In the genomic region with DNA sequence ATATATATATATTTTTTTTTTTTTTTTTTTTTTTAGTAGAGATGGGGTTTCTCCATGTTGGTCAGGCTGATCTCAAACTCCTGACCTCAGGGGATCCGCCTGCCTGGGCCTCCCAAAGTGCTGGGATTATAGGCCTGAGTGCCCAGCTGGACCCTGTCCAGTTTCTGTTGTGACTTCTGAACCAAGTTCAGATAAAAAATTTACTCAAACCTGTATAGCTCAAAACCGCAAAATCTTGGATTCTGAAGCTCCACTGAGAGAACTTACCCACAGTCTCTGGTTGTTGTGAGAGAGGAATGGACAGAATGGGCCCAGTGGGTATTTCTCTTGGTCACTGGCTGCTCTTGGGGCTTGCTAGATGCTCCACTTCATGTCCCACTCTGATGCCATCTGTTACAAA, we compare ENCODE assay signal across 24 cellular contexts.
DNase-seq lines count a peak whose midpoint lies in the region; ATAC-seq and TF ChIP-seq lines count a peak whose summit lies in the region.
"Had no signal": no experiment of that assay in that cellular context is flagged by ENCODE, and none has a peak within 500 bp of the region (broad histone marks: within the 10 kb centered on the region; RNA-seq: fewer than 3 reads in every experiment).

No MANE protein-coding gene starts in this region.

- BruUV-seq in Caco-2 (replicated peaks; lab: Mats Ljungman, UMichigan), result no TSS peak

- H3K9me3 Mint-ChIP-seq in Caco-2 (ENCODE audit: unreplicated experiment) (no peaks in the 10 kb centered on the region), mesothelial cell of epicardium (peaks cover 3% of the 10 kb centered on the region)
- no peaks in the 10 kb centered on the region for H3K9me3 Mint-ChIP-seq in activated T-cell treated with anti-CD3 and anti-CD28 coated beads, Interleukin-2, amount 50 U/mL, for 24 hours
- H3K9me3 Mint-ChIP-seq: HFFc6, IgD-negative memory B cell had no signal

- H3K4me1 Mint-ChIP-seq in Caco-2 (ENCODE audit: low read depth, unreplicated experiment) (peaks cover 18% of the 10 kb centered on the region), mesothelial cell of epicardium (peaks cover 45% of the 10 kb centered on the region)
- H3K4me1 Mint-ChIP-seq in activated T-cell treated with anti-CD3 and anti-CD28 coated beads, Interleukin-2, amount 50 U/mL, for 24 hours (ENCODE audit: low read depth), result peaks cover 10% of the 10 kb centered on the region
- H3K4me1 Mint-ChIP-seq: IgD-negative memory B cell had no signal

- H3K9me3 ChIP-seq in Caco-2 (no peaks in the 10 kb centered on the region), ectodermal cell (ENCODE audit: control insufficient read depth, low read length) (no peaks in the 10 kb centered on the region)
- H3K9me3 ChIP-seq: HAP-1 had no signal

- 96 to 97% methylated on average over 2 of the region's 2 CpGs for WGBS in ectodermal cell, 2 experiments

- no peaks in the 10 kb centered on the region for H3K27me3 ChIP-seq in Caco-2 (replicated peaks; ENCODE audit: control insufficient read depth, insufficient read depth, low read length)
- H3K27me3 ChIP-seq in ectodermal cell (ENCODE audit: control insufficient read depth, insufficient read depth, low read length, poor library complexity, severe bottlenecking), result no peaks in the 10 kb centered on the region
- H3K27me3 ChIP-seq: BLaER1 treated with 17β-estradiol and CSF1 and Interleukin-3, amounts not matched to agents 10 nM and 100 nM had no signal

- ATAC-seq in HG02981 (IDR thresholded peaks at IDR 0.05; ENCODE audit: unreplicated experiment) (no peak), GM18517 (IDR thresholded peaks at IDR 0.05; ENCODE audit: unreplicated experiment) (no peak)
- ATAC-seq: Panc1 had no signal

- H3K27me3 Mint-ChIP-seq in Caco-2 (ENCODE audit: insufficient read depth, unreplicated experiment) (no peaks in the 10 kb centered on the region), mesothelial cell of epicardium (ENCODE audit: low read depth) (no peaks in the 10 kb centered on the region)
- H3K27me3 Mint-ChIP-seq in activated T-cell treated with anti-CD3 and anti-CD28 coated beads, Interleukin-2, amount 50 U/mL, for 24 hours, result no peaks in the 10 kb centered on the region
- H3K27me3 Mint-ChIP-seq: CD4-positive, alpha-beta memory T cell; IgD-negative memory B cell had no signal

- H3K4me3 Mint-ChIP-seq in Caco-2 (ENCODE audit: unreplicated experiment) (no peak overlapping the region), mesothelial cell of epicardium (no peak overlapping the region)
- no peak overlapping the region for H3K4me3 Mint-ChIP-seq in activated T-cell treated with anti-CD3 and anti-CD28 coated beads, Interleukin-2, amount 50 U/mL, for 24 hours
- H3K4me3 Mint-ChIP-seq: CD4-positive, alpha-beta memory T cell; HFFc6; IgD-negative memory B cell had no signal

- no peaks in the 10 kb centered on the region for H3K36me3 ChIP-seq in Caco-2 (ENCODE audit: control insufficient read depth, insufficient read depth, low read length)
- no peaks in the 10 kb centered on the region for H3K36me3 ChIP-seq in ectodermal cell (ENCODE audit: control insufficient read depth, insufficient read depth, low read length)
- H3K36me3 ChIP-seq: HAP-1 had no signal

- no peak overlapping the region for H3K4me3 ChIP-seq in Caco-2 (ENCODE audit: low read depth, low read length)
- no peak overlapping the region for H3K4me3 ChIP-seq in ectodermal cell (ENCODE audit: insufficient read depth, low read depth, low read length)
- H3K4me3 ChIP-seq: BLaER1 treated with 17β-estradiol and CSF1 and Interleukin-3, amounts not matched to agents 10 nM and 100 nM; HAP-1 had no signal

- H3K27ac ChIP-seq in ectodermal cell (ENCODE audit: insufficient read depth, low read depth, low read length, poor library complexity, severe bottlenecking), result peak overlapping the region; percentile 5
- H3K27ac ChIP-seq: BLaER1 treated with 17β-estradiol and CSF1 and Interleukin-3, amounts not matched to agents 10 nM and 100 nM; HL-60 had no signal

- CTCF ChIA-PET in Caco-2 (lab: Charles Lee), result no interaction called here

- peak overlapping the region; percentile 23 for H3K27ac Mint-ChIP-seq in Caco-2 (ENCODE audit: unreplicated experiment)
- H3K27ac Mint-ChIP-seq in mesothelial cell of epicardium, result peak overlapping the region; percentile 4
- H3K27ac Mint-ChIP-seq in activated T-cell treated with anti-CD3 and anti-CD28 coated beads, Interleukin-2, amount 50 U/mL, for 24 hours, result no peak overlapping the region
- H3K27ac Mint-ChIP-seq: CD4-positive, alpha-beta memory T cell; HFFc6 had no signal

- TF ChIP-seq CTCF in Caco-2 (IDR thresholded peaks at IDR 0.05; ENCODE audit: insufficient read depth in 1 of 2, low read depth in 1 of 2, low read length in 1 of 2, severe bottlenecking in 1 of 2, unreplicated experiment in 1 of 2) (no peak), mesothelial cell of epicardium (IDR thresholded peaks at IDR 0.05; ENCODE audit: unreplicated experiment) (no peak)

- peaks cover 7% of the 10 kb centered on the region for H3K36me3 Mint-ChIP-seq in Caco-2 (ENCODE audit: insufficient read depth, unreplicated experiment)
- no peaks in the 10 kb centered on the region for H3K36me3 Mint-ChIP-seq in mesothelial cell of epicardium
- peaks cover 15% of the 10 kb centered on the region for H3K36me3 Mint-ChIP-seq in activated T-cell treated with anti-CD3 and anti-CD28 coated beads, Interleukin-2, amount 50 U/mL, for 24 hours (ENCODE audit: low read depth)

- intact Hi-C loops in Caco-2 (cut with micrococcal nuclease; ENCODE audit: unreplicated experiment), result no loop called here

- H3K4me1 ChIP-seq in Caco-2, result peaks cover 43% of the 10 kb centered on the region
- peaks cover 9% of the 10 kb centered on the region for H3K4me1 ChIP-seq in ectodermal cell (ENCODE audit: control insufficient read depth, insufficient read depth, low read length)
- H3K4me1 ChIP-seq: BLaER1 treated with 17β-estradiol and CSF1 and Interleukin-3, amounts not matched to agents 10 nM and 100 nM had no signal

- POLR2A ChIA-PET in Caco-2 (lab: Charles Lee), result no interaction called here

- no peak for DNase-seq in Caco-2
- DNase-seq in NCI-H524 treated with DMSO at 0.1 percent for 48 hours (lab: John Stamatoyannopoulos, UW), result peak; percentile 69
- no peak for DNase-seq in mesothelial cell of epicardium (ENCODE audit: low spot score in 2 of 2, unreplicated experiment in 2 of 2)
- no peak for DNase-seq in DMS79 (lab: John Stamatoyannopoulos, UW)
- no peak for DNase-seq in activated T-cell treated with anti-CD3 and anti-CD28 coated beads, Interleukin-2, amount 50 U/mL, for 24 hours
- DNase-seq: CD4-positive, alpha-beta memory T cell; COR-L47; GOT3; HFFc6; Karpas-422; NCI-H1105 treated with DMSO at 0.1 percent for 48 hours; NCI-H146; NCI-H1930; NCI-H2107; SHP77 treated with DMSO at 0.1 percent for 48 hours; T-helper 1 cell had no signal
